In the genomic region with DNA sequence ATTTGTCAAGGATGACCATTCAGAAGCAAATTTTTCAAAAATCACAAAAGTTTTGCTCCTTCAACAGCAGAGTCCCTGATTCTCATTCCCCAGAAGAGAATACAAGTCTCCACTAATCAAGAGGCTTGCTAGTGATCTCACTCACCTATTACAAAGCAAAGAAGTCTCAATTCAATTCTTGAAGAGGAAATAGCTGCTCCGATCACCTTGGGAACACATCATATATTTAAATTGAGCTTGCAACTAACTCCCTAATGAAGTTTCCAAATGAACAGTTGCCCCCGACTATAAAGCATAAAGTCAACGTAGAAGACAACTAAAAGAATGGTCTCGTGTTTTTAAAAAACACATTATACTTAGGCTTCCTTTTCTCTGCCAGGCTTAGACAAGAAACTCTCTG, we compare ENCODE assay signal across 11 cellular contexts. TPM values are rescaled to one million over a fixed set of nuclear protein-coding genes. Genes with fewer than 3 reads are reported as not detected.
DNase-seq lines count a peak whose midpoint lies in the region; ATAC-seq, FAIRE-seq and TF ChIP-seq lines count a peak whose summit lies in the region.
"Had no signal": no experiment of that assay in that cellular context is flagged by ENCODE, and none has a peak within 500 bp of the region (broad histone marks: within the 10 kb centered on the region; RNA-seq: fewer than 3 reads in every experiment).

No MANE protein-coding gene starts in this region.

- H3K36me3 ChIP-seq in ACC112 (ENCODE audit: insufficient read depth, low read length) (no peaks in the 10 kb centered on the region), esophagus squamous epithelium (no peaks in the 10 kb centered on the region), neuron (ENCODE audit: insufficient read depth, low read length) (no peaks in the 10 kb centered on the region), mucosa of descending colon (ENCODE audit: low read depth) (no peaks in the 10 kb centered on the region)

- DNase-seq in KBM-7 (peak; percentile 6), esophagus squamous epithelium (lab: John Stamatoyannopoulos, UW) (no peak), HTR-8/SVneo (ENCODE audit: insufficient read length, low spot score) (no peak), mucosa of descending colon (no peak)
- DNase-seq in central memory CD4-positive, alpha-beta T cell = no peak
- no peak for DNase-seq in activated CD8-positive, alpha-beta memory T cell treated with anti-CD3 and anti-CD28 coated beads, Interleukin-2, amount 50 U/mL, for 48 hours
- DNase-seq: anterior cingulate cortex, DND-41, NCI-H187 treated with DMSO at 0.1 percent for 48 hours had no signal

- peak overlapping the region; percentile 81 for H3K4me3 ChIP-seq in ACC112 (ENCODE audit: low read depth, low read length)
- H3K4me3 ChIP-seq in esophagus squamous epithelium = peak overlapping the region; percentile 1 to 94 (median 84)
- peak overlapping the region; percentile 67 for H3K4me3 ChIP-seq in neuron (ENCODE audit: low read length)
- H3K4me3 ChIP-seq in mucosa of descending colon = no peak overlapping the region

- H3K9me3 ChIP-seq in esophagus squamous epithelium = no peaks in the 10 kb centered on the region
- no peaks in the 10 kb centered on the region for H3K9me3 ChIP-seq in neuron (ENCODE audit: low read length)
- no peaks in the 10 kb centered on the region for H3K9me3 ChIP-seq in mucosa of descending colon

- in situ Hi-C loops in KBM-7 (cut with MboI; ENCODE audit: low pct_unique_long_range_greater_than_20kb, low sequenced_read_pairs) = no loop called here

- intact Hi-C loops in esophagus squamous epithelium (cut with DNase I) (loop anchor here (10.0 kb wide), 2 partner anchors 110 to 250 kb away; no protein-coding TSS in a partner anchor), mucosa of descending colon (cut with DNase I, micrococcal nuclease) (no loop called here)

- no peak overlapping the region for H3K27ac ChIP-seq in ACC112 (ENCODE audit: low read depth, low read length)
- peak overlapping the region in 2 of 4 donors; percentile 76 to 93 for H3K27ac ChIP-seq in esophagus squamous epithelium

- no peak for TF ChIP-seq POLR2A in esophagus squamous epithelium (IDR thresholded peaks at IDR 0.05)

- ATAC-seq in mucosa of descending colon = no peak

- H3K4me1 ChIP-seq in ACC112 (ENCODE audit: control insufficient read depth, insufficient read depth, low read length, unreplicated experiment) (peaks cover 40% of the 10 kb centered on the region), esophagus squamous epithelium (peaks cover 0 to 28% (median 0%) of the 10 kb centered on the region in 3 donors), neuron (ENCODE audit: insufficient read depth, low read length) (peaks cover 36% of the 10 kb centered on the region), mucosa of descending colon (ENCODE audit: low read depth) (peaks cover 4% of the 10 kb centered on the region)

- H3K27me3 ChIP-seq in ACC112 (ENCODE audit: insufficient read depth, low read length) (no peaks in the 10 kb centered on the region), esophagus squamous epithelium (peaks cover 0 to 16% (median 0%) of the 10 kb centered on the region in 4 donors), neuron (ENCODE audit: insufficient read depth, low read length) (no peaks in the 10 kb centered on the region)

- TF ChIP-seq CTCF in esophagus squamous epithelium (IDR thresholded peaks at IDR 0.05) (no peak), mucosa of descending colon (IDR thresholded peaks at IDR 0.05) (no peak)

- H2AFZ ChIP-seq in ACC112 (ENCODE audit: low read length, unreplicated experiment) (no peak overlapping the region), neuron (ENCODE audit: low read depth, low read length) (no peak overlapping the region)

- FAIRE-seq in HTR-8/SVneo (lab: Jason Lieb, UNC) = no peak

- 38 to 50% methylated on average over 4 of the region's 4 CpGs for WGBS in esophagus squamous epithelium, 2 donors

- H3K79me2 ChIP-seq in ACC112 (ENCODE audit: control insufficient read depth, insufficient read depth, low read length, unreplicated experiment) = peaks cover 47% of the 10 kb centered on the region

RNA-seq across cellular contexts. Expression of a gene that starts 1.6 kb away (rescaled TPM):
- total RNA-seq in esophagus squamous epithelium (10 to 100 TPM in 2 of 4 donors, 1 to 10 TPM in 2; 3.1 to 72.9 (median 16.9) TPM), mucosa of descending colon (10 to 100 TPM in 2 of 3 donors, 1 to 10 TPM in 1; 9.5 to 28.9 (median 13.1) TPM)
